ENCODE assay signal across 8 cellular contexts in genomic region chr10:45971742-45972105, GRCh38. TPM values are rescaled to one million over a fixed set of nuclear protein-coding genes. Genes with fewer than 3 reads are reported as not detected.
DNase-seq lines count a peak whose midpoint lies in the region; ATAC-seq and TF ChIP-seq lines count a peak whose summit lies in the region.
"Not testable (repeated sequence)": the region's sequence is repeated elsewhere in the genome, so short reads cannot be mapped to it uniquely, and the experiment has no call there.

No MANE protein-coding gene starts in this region.

- peak overlapping the region; percentile 99 for H3K4me3 Mint-ChIP-seq in activated naive CD8-positive, alpha-beta T cell treated with anti-CD3 and anti-CD28 coated beads, Interleukin-2, amount 50 U/mL, for 24 hours

- H3K4me1 ChIP-seq in PC-9 (replicated peaks; ENCODE audit: insufficient read depth) (peaks cover 16% of the 10 kb centered on the region), subcutaneous abdominal adipose tissue (ENCODE audit: control insufficient read depth in 5 of 5, insufficient read depth in 5 of 5, low read length in 5 of 5) (peaks cover 2 to 27% (median 18%) of the 10 kb centered on the region in 5 donors)
- H3K4me1 ChIP-seq in muscle layer of colon (ENCODE audit: insufficient read depth, low read length) = not testable (repeated sequence)

- peaks cover 86% of the 10 kb centered on the region for H3K79me2 ChIP-seq in PC-9 (ENCODE audit: low read depth)

- POLR2A ChIA-PET in PC-9 (lab: Charles Lee; ENCODE audit: unreplicated experiment) = not testable (repeated sequence)

- not testable (repeated sequence) for H4K20me1 ChIP-seq in PC-9 (ENCODE audit: insufficient read depth)

- not testable (repeated sequence) for H3F3A ChIP-seq in PC-9 (ENCODE audit: insufficient read depth, low read depth)

- H3K9me3 Mint-ChIP-seq in activated naive CD8-positive, alpha-beta T cell treated with anti-CD3 and anti-CD28 coated beads, Interleukin-2, amount 50 U/mL, for 24 hours = not testable (repeated sequence)

- not testable (repeated sequence) for H3K9ac ChIP-seq in muscle layer of colon (ENCODE audit: low read length)
- H3K9ac ChIP-seq in subcutaneous abdominal adipose tissue (ENCODE audit: low read length in 5 of 5) = peak overlapping the region in 4 of 5 donors; percentile 66 to 91 (median 84)

- CTCF ChIA-PET in PC-9 (lab: Charles Lee) = not testable (repeated sequence)

- DNase-seq in DMS53 (lab: John Stamatoyannopoulos, UW) = peak; percentile 47
- DNase-seq in PC-9 = peak in 1 of 2 experiments; percentile 28
- DNase-seq in activated naive CD8-positive, alpha-beta T cell treated with anti-CD3 and anti-CD28 coated beads, Interleukin-2, amount 50 U/mL, for 24 hours = not testable (repeated sequence)
- DNase-seq in foreskin fibroblast = peak in 1 of 2 donors; percentile 12

- H3K27me3 ChIP-seq in PC-9 (ENCODE audit: insufficient read depth, low read depth); muscle layer of colon (ENCODE audit: control insufficient read depth in 1 of 2, insufficient read depth in 2 of 2, low read length in 2 of 2); subcutaneous abdominal adipose tissue (ENCODE audit: control insufficient read depth in 5 of 5, insufficient read depth in 4 of 5, low read length in 5 of 5): not testable (repeated sequence)

- not testable (repeated sequence) for H3K9me3 ChIP-seq in PC-9 (ENCODE audit: insufficient read depth, low read depth); muscle layer of colon (ENCODE audit: low read length); subcutaneous abdominal adipose tissue (ENCODE audit: control insufficient read depth in 5 of 5, low read length in 5 of 5)

- H3K27me3 Mint-ChIP-seq in activated naive CD8-positive, alpha-beta T cell treated with anti-CD3 and anti-CD28 coated beads, Interleukin-2, amount 50 U/mL, for 24 hours = not testable (repeated sequence)

- peak overlapping the region; percentile 99 for H3K4me2 ChIP-seq in PC-9

- not testable (repeated sequence) for H3K9me2 ChIP-seq in PC-9 (ENCODE audit: insufficient read depth)

- TF ChIP-seq CTCF in PC-9 (conservative IDR thresholded peaks at IDR 0.05); foreskin fibroblast (IDR thresholded peaks at IDR 0.05; ENCODE audit: low read depth, low read length): not testable (repeated sequence)

- ATAC-seq in GM21367 (IDR thresholded peaks at IDR 0.05; ENCODE audit: unreplicated experiment) (peak; percentile 19), HG03095 (IDR thresholded peaks at IDR 0.05; ENCODE audit: unreplicated experiment) (peak; percentile 38)
- peak; percentile 52 for ATAC-seq in activated naive CD8-positive, alpha-beta T cell treated with anti-CD3 and anti-CD28 coated beads, Interleukin-2, amount 50 U/mL, for 24 hours

- intact Hi-C loops in PC-9 (cut with micrococcal nuclease; ENCODE audit: unreplicated experiment) = not testable (repeated sequence)

- peak overlapping the region; percentile 97 for H3K4me3 ChIP-seq in PC-9
- H3K4me3 ChIP-seq in foreskin fibroblast (ENCODE audit: low read depth in 1 of 2, low read length in 2 of 2) = peak overlapping the region; percentile 58 to 84
- H3K4me3 ChIP-seq in muscle layer of colon (ENCODE audit: low read depth in 1 of 2, low read length in 2 of 2) = peak overlapping the region; percentile 64 to 77
- peak overlapping the region; percentile 67 to 86 (median 76) for H3K4me3 ChIP-seq in subcutaneous abdominal adipose tissue (ENCODE audit: low read depth in 1 of 5, low read length in 5 of 5)

- BruUV-seq in PC-9 (replicated peaks; lab: Mats Ljungman, UMichigan) = TSS peak; percentile 70

- H3K36me3 Mint-ChIP-seq in activated naive CD8-positive, alpha-beta T cell treated with anti-CD3 and anti-CD28 coated beads, Interleukin-2, amount 50 U/mL, for 24 hours (ENCODE audit: low read depth) = peaks cover 26% of the 10 kb centered on the region

- H3K27ac Mint-ChIP-seq in activated naive CD8-positive, alpha-beta T cell treated with anti-CD3 and anti-CD28 coated beads, Interleukin-2, amount 50 U/mL, for 24 hours = peak overlapping the region; percentile 95

- H2AFZ ChIP-seq in PC-9 = peak overlapping the region; percentile 84

- not testable (repeated sequence) for H3K36me3 ChIP-seq in PC-9 (ENCODE audit: low read depth); muscle layer of colon (ENCODE audit: insufficient read depth, low read length); subcutaneous abdominal adipose tissue (ENCODE audit: control insufficient read depth in 5 of 5, insufficient read depth in 5 of 5, low read length in 5 of 5)

- H3K4me1 Mint-ChIP-seq in activated naive CD8-positive, alpha-beta T cell treated with anti-CD3 and anti-CD28 coated beads, Interleukin-2, amount 50 U/mL, for 24 hours = peaks cover 34% of the 10 kb centered on the region

- H3K27ac ChIP-seq in PC-9 (peak overlapping the region; percentile 31), subcutaneous abdominal adipose tissue (ENCODE audit: low read depth, low read length) (peak overlapping the region; percentile 77)
- not testable (repeated sequence) for H3K27ac ChIP-seq in muscle layer of colon (ENCODE audit: low read depth, low read length)

RNA-seq across cellular contexts. Expression of gene TIMM23, which starts 0.6 kb away (rescaled TPM):
- 64.9 and 82.4 TPM in 2 replicates for total RNA-seq in PC-9 (2021)

RNA-seq across cellular contexts. Expression of gene NCOA4, which starts 58.7 kb away (rescaled TPM):
- total RNA-seq in PC-9 (2021) = 142 and 143 TPM in 2 replicates
